11 cellular contexts compared by ENCODE assay signal in the genomic region with DNA sequence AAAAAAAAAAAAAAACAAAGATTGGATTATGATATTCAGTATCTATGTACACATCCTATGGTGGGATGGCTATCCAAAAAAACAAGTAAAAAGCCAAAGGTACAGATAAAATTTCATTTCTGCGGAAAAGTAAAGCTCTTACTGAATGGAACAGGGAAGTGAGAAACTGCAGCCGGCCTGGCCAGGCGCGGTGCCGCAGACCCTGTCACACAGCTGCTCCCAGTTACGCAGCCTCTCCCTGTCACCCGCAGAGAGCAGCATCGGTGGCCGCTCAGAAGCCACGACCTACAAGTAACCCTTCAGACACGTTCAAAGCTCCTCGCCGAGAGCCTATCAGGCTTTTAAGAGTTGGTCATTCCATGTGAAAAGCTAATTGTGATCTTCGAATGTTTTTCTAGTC. TPM values are rescaled to one million over a fixed set of nuclear protein-coding genes. Genes with fewer than 3 reads are reported as not detected.
DNase-seq lines count a peak whose midpoint lies in the region; ATAC-seq and TF ChIP-seq lines count a peak whose summit lies in the region.
"Had no signal": no experiment of that assay in that cellular context is flagged by ENCODE, and none has a peak within 500 bp of the region (broad histone marks: within the 10 kb centered on the region; RNA-seq: fewer than 3 reads in every experiment).

No MANE protein-coding gene starts in this region.

- H3F3A ChIP-seq in GM23338 (replicated peaks; ENCODE audit: low read depth): peaks cover 18% of the 10 kb centered on the region

- H3K4me3 Mint-ChIP-seq in IgD-negative memory B cell (peak overlapping the region; percentile 21 to 91 (median 76)), GM23338 (no peak overlapping the region)
- H3K4me3 Mint-ChIP-seq in T-helper 2 cell treated with Interferon-gamma antibody and Interleukin-4, amounts not matched to agents 5 μg/mL and 100 μg/mL, for 36 hours: no peak overlapping the region
- H3K4me3 Mint-ChIP-seq: activated naive CD4-positive, alpha-beta T cell treated with anti-CD3 and anti-CD28 coated beads, Interleukin-2, amount 50 U/mL, for 24 hours; central memory CD8-positive, alpha-beta T cell had no signal

- H4K20me1 ChIP-seq in GM23338 (replicated peaks; ENCODE audit: insufficient read depth): no peaks in the 10 kb centered on the region; the same call in 1 of the 2 replicates

- H3K9me3 ChIP-seq in lower lobe of right lung: no peaks in the 10 kb centered on the region

- H3K36me3 ChIP-seq in lower lobe of right lung (peaks cover 64% of the 10 kb centered on the region), GM23338 (ENCODE audit: insufficient read depth) (peaks cover 9% of the 10 kb centered on the region; the same call in 1 of the 2 replicates)

- peaks cover 36% of the 10 kb centered on the region for H3K4me1 ChIP-seq in lower lobe of right lung
- no peaks in the 10 kb centered on the region for H3K4me1 ChIP-seq in GM23338 (ENCODE audit: insufficient read depth)

- no peaks in the 10 kb centered on the region for H3K36me3 Mint-ChIP-seq in IgD-negative memory B cell
- peaks cover 50% of the 10 kb centered on the region for H3K36me3 Mint-ChIP-seq in T-helper 2 cell treated with Interferon-gamma antibody and Interleukin-4, amounts not matched to agents 5 μg/mL and 100 μg/mL, for 36 hours (ENCODE audit: low read depth)
- peaks cover 28% of the 10 kb centered on the region for H3K36me3 Mint-ChIP-seq in GM23338 (ENCODE audit: low read depth)

- H3K9me3 Mint-ChIP-seq in IgD-negative memory B cell (no peaks in the 10 kb centered on the region), GM23338 (no peaks in the 10 kb centered on the region; the same call in 2 of the 3 replicates)
- H3K9me3 Mint-ChIP-seq in T-helper 2 cell treated with Interferon-gamma antibody and Interleukin-4, amounts not matched to agents 5 μg/mL and 100 μg/mL, for 36 hours: no peaks in the 10 kb centered on the region
- H3K9me3 Mint-ChIP-seq: activated naive CD4-positive, alpha-beta T cell treated with anti-CD3 and anti-CD28 coated beads, Interleukin-2, amount 50 U/mL, for 24 hours; central memory CD8-positive, alpha-beta T cell had no signal

- H3K4me3 ChIP-seq in lower lobe of right lung: no peak overlapping the region
- no peak overlapping the region for H3K4me3 ChIP-seq in GM23338

- DNase-seq in GM10266 (ENCODE audit: extremely low spot score) (peak; percentile 85), lower lobe of right lung (no peak), GM23338 (ENCODE audit: low spot score) (no peak), cerebellar nuclear complex (lab: John Stamatoyannopoulos, UW) (no peak)
- no peak for DNase-seq in T-helper 2 cell treated with Interferon-gamma antibody and Interleukin-4, amounts not matched to agents 5 μg/mL and 100 μg/mL, for 36 hours (ENCODE audit: low spot score)
- no peak for DNase-seq in stimulated activated CD4-positive, alpha-beta T cell treated with anti-CD3 and anti-CD28 coated beads, Interleukin-4, amount 100 ng/mL, for 4 hours
- DNase-seq: activated CD4-positive, alpha-beta T cell treated with anti-CD3 and anti-CD28 coated beads, Interleukin-2, amount 50 U/mL, for 48 hours had no signal

- no peak overlapping the region for H2AFZ ChIP-seq in GM23338

- intact Hi-C loops in lower lobe of right lung (cut with DNase I): no loop called here

- peak overlapping the region; percentile 6 for H3K27ac ChIP-seq in lower lobe of right lung
- H3K27ac ChIP-seq in GM23338 (ENCODE audit: low read depth): no peak overlapping the region

- H3K27ac Mint-ChIP-seq in IgD-negative memory B cell: peak overlapping the region; percentile 96 to 98 (median 97)
- no peak overlapping the region for H3K27ac Mint-ChIP-seq in T-helper 2 cell treated with Interferon-gamma antibody and Interleukin-4, amounts not matched to agents 5 μg/mL and 100 μg/mL, for 36 hours
- H3K27ac Mint-ChIP-seq in GM23338: no peak overlapping the region
- H3K27ac Mint-ChIP-seq: activated naive CD4-positive, alpha-beta T cell treated with anti-CD3 and anti-CD28 coated beads, Interleukin-2, amount 50 U/mL, for 24 hours had no signal

- TF ChIP-seq CTCF in GM10266 (IDR thresholded peaks at IDR 0.05; ENCODE audit: control insufficient read depth, insufficient read depth, low read depth, missing control alignments) (no peak), lower lobe of right lung (IDR thresholded peaks at IDR 0.05) (no peak), GM23338 (conservative IDR thresholded peaks at IDR 0.05; ENCODE audit: low read depth in 2 of 2) (no peak)

- H3K4me2 ChIP-seq in GM23338: no peak overlapping the region

- no peaks in the 10 kb centered on the region for H3K79me2 ChIP-seq in GM23338 (replicated peaks; ENCODE audit: insufficient read depth)

- H3K9me2 ChIP-seq in GM23338 (ENCODE audit: insufficient read depth): no peaks in the 10 kb centered on the region

- peaks cover 40 to 45% (median 43%) of the 10 kb centered on the region in 3 donors for H3K4me1 Mint-ChIP-seq in IgD-negative memory B cell
- peaks cover 27% of the 10 kb centered on the region for H3K4me1 Mint-ChIP-seq in T-helper 2 cell treated with Interferon-gamma antibody and Interleukin-4, amounts not matched to agents 5 μg/mL and 100 μg/mL, for 36 hours (ENCODE audit: low read depth)
- H3K4me1 Mint-ChIP-seq in GM23338: peaks cover 7% of the 10 kb centered on the region; the same call in 2 of the 3 replicates

- H3K27me3 ChIP-seq in lower lobe of right lung (ENCODE audit: low read depth): no peaks in the 10 kb centered on the region
- no peaks in the 10 kb centered on the region for H3K27me3 ChIP-seq in GM23338 (ENCODE audit: insufficient read depth)

- H3K27me3 Mint-ChIP-seq in IgD-negative memory B cell (peaks cover 2% of the 10 kb centered on the region), GM23338 (ENCODE audit: insufficient read depth, low read depth, poor library complexity) (peaks cover 9% of the 10 kb centered on the region)
- no peaks in the 10 kb centered on the region for H3K27me3 Mint-ChIP-seq in T-helper 2 cell treated with Interferon-gamma antibody and Interleukin-4, amounts not matched to agents 5 μg/mL and 100 μg/mL, for 36 hours (ENCODE audit: low read depth)
- H3K27me3 Mint-ChIP-seq: activated naive CD4-positive, alpha-beta T cell treated with anti-CD3 and anti-CD28 coated beads, Interleukin-2, amount 50 U/mL, for 24 hours; central memory CD8-positive, alpha-beta T cell had no signal

- peak; percentile 48 for ATAC-seq in GM19467 (IDR thresholded peaks at IDR 0.05; ENCODE audit: unreplicated experiment)
- no peak for ATAC-seq in lower lobe of right lung
- ATAC-seq in GM23338: no peak

TF ChIP-seq in GM23338, 12 proteins besides CTCF, POLR2A, EP300 and RAD21 (continues in another document):
- TF ChIP-seq ZNF331 (CRISPR knock-in tag; IDR thresholded peaks at IDR 0.05; ENCODE audit: low read depth): no peak

RNA-seq across cellular contexts. Expression of gene ANKLE2, which starts 10.9 kb away (rescaled TPM):
- polyA plus RNA-seq in IgD-negative memory B cell (26.6 TPM), GM23338 (2016; fragmentation: Nextera tagmentation; extraction: Ambion mirVana) (25.1 and 27.2 TPM in 2 replicates)
- total RNA-seq in lower lobe of right lung: 49.6 TPM
- total RNA-seq in GM23338 (2014; rRNA removed; shearing (Covaris generic)): 63.7 and 68.4 TPM in 2 replicates

RNA-seq across cellular contexts. Expression of gene GOLGA3, which starts 56.1 kb away (rescaled TPM):
- 11.5 TPM for polyA plus RNA-seq in IgD-negative memory B cell
- 59.7 TPM for total RNA-seq in lower lobe of right lung
- total RNA-seq in GM23338 (2014; rRNA removed; shearing (Covaris generic)): 36.4 and 57.8 TPM in 2 replicates
- polyA plus RNA-seq in GM23338 (2016; fragmentation: Nextera tagmentation; extraction: Ambion mirVana): 10.3 and 12.7 TPM in 2 replicates

Comparison
In these comparisons a context has a peak if more than half of its experiments do, and no peak if none do; other contexts are left out.
1. H3K27ac Mint-ChIP-seq: peak in IgD-negative memory B cell (3 of 3); none in T-helper 2 cell treated with Interferon-gamma antibody and Interleukin-4, amounts not matched to agents 5 μg/mL and 100 μg/mL, for 36 hours (single experiment) and GM23338 (single experiment).
2. H3K4me3 Mint-ChIP-seq: peak in IgD-negative memory B cell (4 of 4); none in T-helper 2 cell treated with Interferon-gamma antibody and Interleukin-4, amounts not matched to agents 5 μg/mL and 100 μg/mL, for 36 hours (single experiment) and GM23338 (single experiment).